8 cellular contexts compared by ENCODE assay signal in the genomic region with DNA sequence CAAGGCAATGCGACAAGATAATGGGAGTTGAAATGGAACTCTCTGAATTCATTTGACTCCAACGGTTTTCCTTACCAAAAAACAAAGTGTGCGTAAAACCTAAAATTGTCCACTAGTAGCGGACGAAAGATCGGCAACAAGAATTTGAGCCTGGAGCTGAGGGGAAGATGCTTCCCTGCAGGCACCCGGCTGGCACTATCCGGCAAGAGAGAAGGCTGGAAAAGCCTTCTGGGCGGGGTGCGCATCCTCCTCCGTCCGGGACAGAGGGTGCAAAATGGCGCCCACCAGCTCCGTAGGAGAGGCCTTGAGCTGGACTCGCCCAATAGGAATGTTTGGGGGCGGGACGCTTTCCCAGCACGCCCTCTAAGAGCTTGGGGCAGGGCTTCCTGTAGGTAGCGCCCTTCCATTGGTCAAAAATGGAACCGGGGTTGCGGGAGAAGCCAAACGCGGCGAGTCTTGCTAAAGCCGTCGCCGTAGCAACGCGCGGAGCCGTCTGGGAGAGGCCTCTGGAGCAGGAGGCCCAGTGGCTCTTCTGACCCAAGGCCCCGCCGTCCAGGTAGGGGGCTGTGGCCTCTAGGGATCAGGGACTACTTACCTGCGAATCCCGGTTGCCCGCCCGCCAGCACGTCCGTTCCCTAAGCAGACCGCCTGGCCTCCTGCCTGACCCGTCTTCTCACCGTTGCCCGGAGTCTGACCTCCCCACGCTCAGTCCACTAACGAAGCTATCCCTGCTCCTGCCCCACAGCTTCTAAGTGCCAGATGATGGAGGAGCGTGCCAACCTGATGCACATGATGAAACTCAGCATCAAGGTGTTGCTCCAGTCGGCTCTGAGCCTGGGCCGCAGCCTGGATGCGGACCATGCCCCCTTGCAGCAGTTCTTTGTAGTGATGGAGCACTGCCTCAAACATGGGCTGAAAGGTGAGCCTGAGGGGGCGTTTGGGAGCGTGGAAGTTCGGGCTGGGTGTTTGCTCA. TPM values are rescaled to one million over a fixed set of nuclear protein-coding genes. Genes with fewer than 3 reads are reported as not detected.
DNase-seq lines count a peak whose midpoint lies in the region; ATAC-seq and TF ChIP-seq lines count a peak whose summit lies in the region.

No MANE protein-coding gene starts in this region.

- TF ChIP-seq EP300 in Ishikawa (IDR thresholded peaks at IDR 0.05; ENCODE audit: borderline replicate concordance) (no peak), upper lobe of left lung (IDR thresholded peaks at IDR 0.05) (no peak)

- TF ChIP-seq RAD21 in Ishikawa (IDR thresholded peaks at IDR 0.05; ENCODE audit: low read depth), result no peak

- H3K36me3 ChIP-seq in left ventricle myocardium inferior (peaks cover 34% of the 10 kb centered on the region), upper lobe of left lung (peaks cover 12 to 36% (median 24%) of the 10 kb centered on the region in 4 donors)

- intact Hi-C loops in left ventricle myocardium inferior (cut with micrococcal nuclease) (no loop called here), posterior vena cava (cut with DNase I) (no loop called here)

- TF ChIP-seq POLR2A in upper lobe of left lung (IDR thresholded peaks at IDR 0.05), result peak; percentile 21 to 95 (median 84)

- DNase-seq in DMS 273 treated with DMSO at 0.1 percent for 48 hours (lab: John Stamatoyannopoulos, UW), result peak; percentile 94
- DNase-seq in left ventricle myocardium inferior, result peak; percentile 97
- peak; percentile 99 for DNase-seq in posterior vena cava (ENCODE audit: low spot score)
- DNase-seq in upper lobe of left lung, result peak; percentile 94 to 99

- H3K9me3 ChIP-seq in left ventricle myocardium inferior (replicated peaks), result no peaks in the 10 kb centered on the region
- no peaks in the 10 kb centered on the region for H3K9me3 ChIP-seq in upper lobe of left lung

- ATAC-seq in GM21576 (IDR thresholded peaks at IDR 0.05; ENCODE audit: unreplicated experiment), result peak; percentile 97
- peak; percentile 100 for ATAC-seq in SK-N-SH treated with all-trans-retinoic acid at 6 μM for 48 hours
- ATAC-seq in upper lobe of left lung (ENCODE audit: low FRiP score in 2 of 2), result peak; percentile 100

- H3K4me3 ChIP-seq in left ventricle myocardium inferior (peak overlapping the region; percentile 72), upper lobe of left lung (peak overlapping the region; percentile 25 to 66 (median 58))

- 7 to 24% methylated on average over 27 to 52 of the region's 52 CpGs for WGBS in upper lobe of left lung, 2 donors

- H3K4me1 ChIP-seq in left ventricle myocardium inferior (peaks cover 17% of the 10 kb centered on the region), upper lobe of left lung (peaks cover 10 to 13% (median 11%) of the 10 kb centered on the region in 4 donors)

- no peak for TF ChIP-seq CTCF in left ventricle myocardium inferior (IDR thresholded peaks at IDR 0.05; ENCODE audit: borderline replicate concordance)
- peak in 1 of 6 experiments; percentile 13 for TF ChIP-seq CTCF in upper lobe of left lung (IDR thresholded peaks at IDR 0.05)

- H3K27ac ChIP-seq in angular gyrus (ENCODE audit: low read depth, low read length) (peak overlapping the region; percentile 86), left ventricle myocardium inferior (replicated peaks) (peak overlapping the region; percentile 91), upper lobe of left lung (peak overlapping the region; percentile 73 to 89 (median 84))

- H3K27me3 ChIP-seq in left ventricle myocardium inferior (ENCODE audit: low read depth) (no peaks in the 10 kb centered on the region), upper lobe of left lung (no peaks in the 10 kb centered on the region)

TF ChIP-seq in Ishikawa, 13 proteins besides CTCF, POLR2A, EP300 and RAD21:
- TF ChIP-seq FOXM1 (IDR thresholded peaks at IDR 0.05; ENCODE audit: borderline replicate concordance, low read depth) (no peak), CREB1 (IDR thresholded peaks at IDR 0.05; ENCODE audit: low read depth) (no peak), TEAD4 (IDR thresholded peaks at IDR 0.05) (no peak; the same call in 1 of the 2 replicates), YY1 (IDR thresholded peaks at IDR 0.05; ENCODE audit: low read depth) (peak; percentile 93), TAF1 (IDR thresholded peaks at IDR 0.05; ENCODE audit: low read depth) (peak; percentile 47)
- TF ChIP-seq, protein P1, sequence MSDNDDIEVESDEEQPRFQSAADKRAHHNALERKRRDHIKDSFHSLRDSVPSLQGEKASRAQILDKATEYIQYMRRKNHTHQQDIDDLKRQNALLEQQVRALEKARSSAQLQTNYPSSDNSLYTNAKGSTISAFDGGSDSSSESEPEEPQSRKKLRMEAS (IDR thresholded peaks at IDR 0.05), result peak; percentile 46; the same call in 1 of the 2 replicates
- TF ChIP-seq, protein P2, sequence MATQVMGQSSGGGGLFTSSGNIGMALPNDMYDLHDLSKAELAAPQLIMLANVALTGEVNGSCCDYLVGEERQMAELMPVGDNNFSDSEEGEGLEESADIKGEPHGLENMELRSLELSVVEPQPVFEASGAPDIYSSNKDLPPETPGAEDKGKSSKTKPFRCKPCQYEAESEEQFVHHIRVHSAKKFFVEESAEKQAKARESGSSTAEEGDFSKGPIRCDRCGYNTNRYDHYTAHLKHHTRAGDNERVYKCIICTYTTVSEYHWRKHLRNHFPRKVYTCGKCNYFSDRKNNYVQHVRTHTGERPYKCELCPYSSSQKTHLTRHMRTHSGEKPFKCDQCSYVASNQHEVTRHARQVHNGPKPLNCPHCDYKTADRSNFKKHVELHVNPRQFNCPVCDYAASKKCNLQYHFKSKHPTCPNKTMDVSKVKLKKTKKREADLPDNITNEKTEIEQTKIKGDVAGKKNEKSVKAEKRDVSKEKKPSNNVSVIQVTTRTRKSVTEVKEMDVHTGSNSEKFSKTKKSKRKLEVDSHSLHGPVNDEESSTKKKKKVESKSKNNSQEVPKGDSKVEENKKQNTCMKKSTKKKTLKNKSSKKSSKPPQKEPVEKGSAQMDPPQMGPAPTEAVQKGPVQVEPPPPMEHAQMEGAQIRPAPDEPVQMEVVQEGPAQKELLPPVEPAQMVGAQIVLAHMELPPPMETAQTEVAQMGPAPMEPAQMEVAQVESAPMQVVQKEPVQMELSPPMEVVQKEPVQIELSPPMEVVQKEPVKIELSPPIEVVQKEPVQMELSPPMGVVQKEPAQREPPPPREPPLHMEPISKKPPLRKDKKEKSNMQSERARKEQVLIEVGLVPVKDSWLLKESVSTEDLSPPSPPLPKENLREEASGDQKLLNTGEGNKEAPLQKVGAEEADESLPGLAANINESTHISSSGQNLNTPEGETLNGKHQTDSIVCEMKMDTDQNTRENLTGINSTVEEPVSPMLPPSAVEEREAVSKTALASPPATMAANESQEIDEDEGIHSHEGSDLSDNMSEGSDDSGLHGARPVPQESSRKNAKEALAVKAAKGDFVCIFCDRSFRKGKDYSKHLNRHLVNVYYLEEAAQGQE (IDR thresholded peaks at IDR 0.05; ENCODE audit: low read depth), result no peak

TF ChIP-seq in SK-N-SH treated with all-trans-retinoic acid at 6 μM for 48 hours, 23 proteins besides CTCF, POLR2A, EP300 and RAD21:
- TF ChIP-seq ZNF8 (CRISPR knock-in tag; IDR thresholded peaks at IDR 0.05), result no peak
- TF ChIP-seq ESRRG (CRISPR knock-in tag; IDR thresholded peaks at IDR 0.05), result no peak
- TF ChIP-seq SNAI2 (CRISPR knock-in tag; IDR thresholded peaks at IDR 0.05), result no peak
- TF ChIP-seq ZNF565 (CRISPR knock-in tag; conservative IDR thresholded peaks at IDR 0.05; ENCODE audit: low read depth), result no peak
- no peak for TF ChIP-seq GLIS3 (CRISPR knock-in tag; IDR thresholded peaks at IDR 0.05)
- TF ChIP-seq, protein P3, sequence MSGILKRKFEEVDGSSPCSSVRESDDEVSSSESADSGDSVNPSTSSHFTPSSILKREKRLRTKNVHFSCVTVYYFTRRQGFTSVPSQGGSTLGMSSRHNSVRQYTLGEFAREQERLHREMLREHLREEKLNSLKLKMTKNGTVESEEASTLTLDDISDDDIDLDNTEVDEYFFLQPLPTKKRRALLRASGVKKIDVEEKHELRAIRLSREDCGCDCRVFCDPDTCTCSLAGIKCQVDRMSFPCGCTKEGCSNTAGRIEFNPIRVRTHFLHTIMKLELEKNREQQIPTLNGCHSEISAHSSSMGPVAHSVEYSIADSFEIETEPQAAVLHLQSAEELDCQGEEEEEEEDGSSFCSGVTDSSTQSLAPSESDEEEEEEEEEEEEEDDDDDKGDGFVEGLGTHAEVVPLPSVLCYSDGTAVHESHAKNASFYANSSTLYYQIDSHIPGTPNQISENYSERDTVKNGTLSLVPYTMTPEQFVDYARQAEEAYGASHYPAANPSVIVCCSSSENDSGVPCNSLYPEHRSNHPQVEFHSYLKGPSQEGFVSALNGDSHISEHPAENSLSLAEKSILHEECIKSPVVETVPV (CRISPR knock-in tag; IDR thresholded peaks at IDR 0.05), result no peak
- TF ChIP-seq, protein P4, sequence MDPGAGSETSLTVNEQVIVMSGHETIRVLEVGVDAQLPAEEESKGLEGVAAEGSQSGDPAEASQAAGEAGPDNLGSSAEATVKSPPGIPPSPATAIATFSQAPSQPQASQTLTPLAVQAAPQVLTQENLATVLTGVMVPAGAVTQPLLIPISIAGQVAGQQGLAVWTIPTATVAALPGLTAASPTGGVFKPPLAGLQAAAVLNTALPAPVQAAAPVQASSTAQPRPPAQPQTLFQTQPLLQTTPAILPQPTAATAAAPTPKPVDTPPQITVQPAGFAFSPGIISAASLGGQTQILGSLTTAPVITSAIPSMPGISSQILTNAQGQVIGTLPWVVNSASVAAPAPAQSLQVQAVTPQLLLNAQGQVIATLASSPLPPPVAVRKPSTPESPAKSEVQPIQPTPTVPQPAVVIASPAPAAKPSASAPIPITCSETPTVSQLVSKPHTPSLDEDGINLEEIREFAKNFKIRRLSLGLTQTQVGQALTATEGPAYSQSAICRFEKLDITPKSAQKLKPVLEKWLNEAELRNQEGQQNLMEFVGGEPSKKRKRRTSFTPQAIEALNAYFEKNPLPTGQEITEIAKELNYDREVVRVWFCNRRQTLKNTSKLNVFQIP (CRISPR knock-in tag; IDR thresholded peaks at IDR 0.05; ENCODE audit: borderline replicate concordance, low read depth), result no peak
- no peak for TF ChIP-seq PPARA (CRISPR knock-in tag; IDR thresholded peaks at IDR 0.05; ENCODE audit: borderline replicate concordance)
- no peak for TF ChIP-seq OSR1 (CRISPR knock-in tag; IDR thresholded peaks at IDR 0.05)
- no peak for TF ChIP-seq ZC3H10 (CRISPR knock-in tag; IDR thresholded peaks at IDR 0.05)
- no peak for TF ChIP-seq ZNF70 (CRISPR knock-in tag; IDR thresholded peaks at IDR 0.05)
- no peak for TF ChIP-seq CSDC2 (CRISPR knock-in tag; IDR thresholded peaks at IDR 0.05)

RNA-seq across cellular contexts. Expression of a gene that starts 9.2 kb away (rescaled TPM):
- total RNA-seq in left ventricle myocardium inferior (21.5 TPM), posterior vena cava (10 to 100 TPM; 34.8 to 36.6 TPM), upper lobe of left lung (100 to 1,000 TPM in 2 of 6 donors, 10 to 100 TPM in 4; 42.3 to 128 (median 74.7) TPM)

Comparison
In these comparisons a context has a peak if more than half of its experiments do, and no peak if none do; other contexts are left out.
1. Peak in every context shown above with its lines: DNase-seq, ATAC-seq, H3K4me3 ChIP-seq and H3K27ac ChIP-seq.